Comparison of ENCODE assay signal across 11 cellular contexts in genomic region chr3:186965141-186965879, GRCh38. TPM values are rescaled to one million over a fixed set of nuclear protein-coding genes. Genes with fewer than 3 reads are reported as not detected.
DNase-seq lines count a peak whose midpoint lies in the region; ATAC-seq and TF ChIP-seq lines count a peak whose summit lies in the region.
"Had no signal": no experiment of that assay in that cellular context is flagged by ENCODE, and none has a peak within 500 bp of the region (broad histone marks: within the 10 kb centered on the region; RNA-seq: fewer than 3 reads in every experiment).

No MANE protein-coding gene starts in this region.

- 65 to 71% (median 68%) methylated on average over 10 of the region's 10 CpGs for WGBS in adrenal gland, 4 donors

- peaks cover 7% of the 10 kb centered on the region for H3K36me3 ChIP-seq in GM06990 (ENCODE audit: control insufficient read depth, insufficient read depth, low read length)
- H3K36me3 ChIP-seq in H7 (replicated peaks; ENCODE audit: control insufficient read depth, insufficient read depth, low read length), result peaks cover 6% of the 10 kb centered on the region
- no peaks in the 10 kb centered on the region for H3K36me3 ChIP-seq in adrenal gland (replicated peaks in 1 of 2)
- no peaks in the 10 kb centered on the region for H3K36me3 ChIP-seq in MG63

- H3K27ac ChIP-seq in adrenal gland, result peak overlapping the region in 3 of 5 donors; percentile 26 to 65 (median 44)
- H3K27ac ChIP-seq: RWPE1 had no signal

- H3K4me3 Mint-ChIP-seq in naive thymus-derived CD8-positive, alpha-beta T cell, result no peak overlapping the region
- H3K4me3 Mint-ChIP-seq: activated naive CD8-positive, alpha-beta T cell treated with anti-CD3 and anti-CD28 coated beads, Interleukin-2, amount 10 ng/mL, durations not matched to agents 7 days and 5 days had no signal

- peak overlapping the region in 7 of 10 donors; percentile 5 to 63 (median 43) for H3K27ac Mint-ChIP-seq in naive thymus-derived CD8-positive, alpha-beta T cell
- H3K27ac Mint-ChIP-seq: activated naive CD8-positive, alpha-beta T cell treated with anti-CD3 and anti-CD28 coated beads, Interleukin-2, amount 10 ng/mL, durations not matched to agents 7 days and 5 days had no signal

- H3K4me3 ChIP-seq in GM06990 (replicated peaks; ENCODE audit: low read depth, low read length) (no peak overlapping the region), H7 (ENCODE audit: insufficient read depth, low read depth, low read length) (no peak overlapping the region), adrenal gland (no peak overlapping the region), MG63 (no peak overlapping the region)

- peaks cover 16 to 55% (median 44%) of the 10 kb centered on the region in 4 donors for H3K4me1 Mint-ChIP-seq in naive thymus-derived CD8-positive, alpha-beta T cell

- CTCF ChIA-PET in HEK293T (lab: Yijun Ruan, JAX), result no interaction called here

- H3K27me3 Mint-ChIP-seq in naive thymus-derived CD8-positive, alpha-beta T cell, result no peaks in the 10 kb centered on the region
- H3K27me3 Mint-ChIP-seq: activated naive CD8-positive, alpha-beta T cell treated with anti-CD3 and anti-CD28 coated beads, Interleukin-2, amount 10 ng/mL, durations not matched to agents 7 days and 5 days had no signal

- H3K27me3 ChIP-seq in GM06990 (replicated peaks; ENCODE audit: control insufficient read depth, insufficient read depth, low read length) (no peaks in the 10 kb centered on the region), H7 (ENCODE audit: control insufficient read depth, insufficient read depth, low read length) (no peaks in the 10 kb centered on the region), adrenal gland (no peaks in the 10 kb centered on the region), MG63 (no peaks in the 10 kb centered on the region)

- H3K9me3 ChIP-seq in adrenal gland (replicated peaks in 1 of 3), result no peaks in the 10 kb centered on the region
- H3K9me3 ChIP-seq in MG63, result peaks cover 8% of the 10 kb centered on the region; the same call in 1 of the 2 replicates

- intact Hi-C loops in adrenal gland (cut with DNase I), result no loop called here

- H3K36me3 Mint-ChIP-seq in naive thymus-derived CD8-positive, alpha-beta T cell, result peaks cover 13 to 67% (median 25%) of the 10 kb centered on the region in 3 donors

- POLR2A ChIA-PET in naive thymus-derived CD8-positive, alpha-beta T cell (lab: Charles Lee), result no interaction called here
- POLR2A ChIA-PET in HEK293T (lab: Yijun Ruan, JAX), result no interaction called here

- no peaks in the 10 kb centered on the region for H3K9me3 Mint-ChIP-seq in naive thymus-derived CD8-positive, alpha-beta T cell
- H3K9me3 Mint-ChIP-seq: activated naive CD8-positive, alpha-beta T cell treated with anti-CD3 and anti-CD28 coated beads, Interleukin-2, amount 10 ng/mL, durations not matched to agents 7 days and 5 days had no signal

- DNase-seq in GM06990 (ENCODE audit: extremely low read depth, insufficient read length), result peak; percentile 29
- DNase-seq in H7, result peak; percentile 62
- peak in 2 of 7 donors; percentile 28 to 57 for DNase-seq in adrenal gland
- no peak for DNase-seq in naive thymus-derived CD8-positive, alpha-beta T cell
- DNase-seq in HEK293T (ENCODE audit: extremely low spot score), result no peak
- no peak for DNase-seq in OCI-M1 (lab: John Stamatoyannopoulos, UW)
- no peak for DNase-seq in MG63
- DNase-seq in HuH-7 (ENCODE audit: low spot score), result no peak
- DNase-seq: activated naive CD8-positive, alpha-beta T cell treated with anti-CD3 and anti-CD28 coated beads, Interleukin-2, amount 10 ng/mL, durations not matched to agents 7 days and 5 days; stimulated activated CD4-positive, alpha-beta T cell treated with anti-CD3 and anti-CD28 coated beads, Interleukin-4, amount 100 ng/mL, for 1 hour had no signal

- H3K4me1 ChIP-seq in adrenal gland (replicated peaks in 1 of 2), result peaks cover 0 to 11% of the 10 kb centered on the region in 2 donors

- TF ChIP-seq CTCF in GM06990 (IDR thresholded peaks at IDR 0.05; ENCODE audit: insufficient read depth, low read length, poor library complexity, severe bottlenecking) (no peak), adrenal gland (IDR thresholded peaks at IDR 0.05) (no peak)

- no peak for TF ChIP-seq POLR2A in adrenal gland (IDR thresholded peaks at IDR 0.05)

- no peak for ATAC-seq in naive thymus-derived CD8-positive, alpha-beta T cell

TF ChIP-seq in HEK293T, 16 proteins besides CTCF, POLR2A, EP300 and RAD21:
- TF ChIP-seq SP1 (IDR thresholded peaks at IDR 0.05) (no peak), ZNF384 (IDR thresholded peaks at IDR 0.05) (no peak), NFRKB (IDR thresholded peaks at IDR 0.05) (no peak), SUZ12 (IDR thresholded peaks at IDR 0.05) (no peak), FOXM1 (IDR thresholded peaks at IDR 0.05; ENCODE audit: borderline replicate concordance) (no peak), FOXA1 (IDR thresholded peaks at IDR 0.05) (no peak), FOXK2 (IDR thresholded peaks at IDR 0.05) (no peak), L3MBTL2 (conservative IDR thresholded peaks at IDR 0.05) (no peak), ELF4 (IDR thresholded peaks at IDR 0.05) (no peak), LEF1 (IDR thresholded peaks at IDR 0.05; ENCODE audit: borderline replicate concordance) (no peak), PKNOX1 (IDR thresholded peaks at IDR 0.05) (no peak), BHLHE40 (IDR thresholded peaks at IDR 0.05; ENCODE audit: borderline replicate concordance) (no peak)

RNA-seq across cellular contexts. Expression of gene ST6GAL1, which starts 35.0 kb away (rescaled TPM):
- 53.5 and 62.2 TPM in 2 replicates for total RNA-seq in H7 (2014; rRNA removed; shearing (Covaris generic))
- total RNA-seq in adrenal gland, result 10 to 100 TPM; 28.4 to 95.0 (median 60.6) TPM
- polyA plus RNA-seq in adrenal gland, result 10 to 100 TPM in 2 of 3 donors, 1 to 10 TPM in 1; 7.2 to 30.9 (median 10.6) TPM
- 100 to 1,000 TPM; 223 to 250 TPM for total RNA-seq in naive thymus-derived CD8-positive, alpha-beta T cell
- polyA plus RNA-seq in naive thymus-derived CD8-positive, alpha-beta T cell, result 100 to 1,000 TPM; 139 to 237 (median 167) TPM
- 5.6 and 9.4 TPM in 2 replicates for total RNA-seq in MG63 (2014; rRNA removed; shearing (Covaris generic); ENCODE audit: low replicate concordance)

Comparison
In these comparisons a context has a peak if more than half of its experiments do, and no peak if none do; other contexts are left out.
1. DNase-seq: peak in GM06990 (single experiment) and H7 (single experiment); none in naive thymus-derived CD8-positive, alpha-beta T cell (0 of 10), HEK293T (single experiment), OCI-M1 (single experiment), MG63 (single experiment) and HuH-7 (single experiment).